Comparison of ENCODE assay signal across 34 cellular contexts in the genomic region with DNA sequence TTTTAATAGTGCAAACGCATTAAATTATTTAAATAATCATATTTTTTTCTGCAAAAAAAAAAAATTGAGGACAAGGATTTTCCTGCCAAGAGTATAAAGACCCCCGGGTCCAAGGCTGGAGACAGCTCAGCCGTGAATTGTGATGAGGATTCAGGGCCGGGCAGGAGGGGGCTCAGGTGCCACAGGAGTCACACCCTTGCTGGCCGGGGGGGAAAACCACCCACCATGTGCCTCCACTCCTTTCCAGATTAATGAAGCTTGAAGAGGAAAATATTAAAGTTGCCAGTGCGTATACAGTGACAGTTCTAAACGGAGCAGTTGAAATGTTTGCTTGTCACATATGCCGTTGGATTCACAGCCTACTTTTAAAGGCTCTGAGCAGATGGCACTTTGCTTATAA. TPM values are rescaled to one million over a fixed set of nuclear protein-coding genes. Genes with fewer than 3 reads are reported as not detected.
"Had no signal": no experiment of that assay in that cellular context is flagged by ENCODE, and none has a peak within 500 bp of the region (broad histone marks: within the 10 kb centered on the region; RNA-seq: fewer than 3 reads in every experiment).

No MANE protein-coding gene starts in this region.

- H3K36me3 ChIP-seq: adrenal gland, esophagus squamous epithelium, gastroesophageal sphincter, heart right ventricle had no signal

- H3K9me3 ChIP-seq: adrenal gland, esophagus squamous epithelium, gastroesophageal sphincter, heart right ventricle had no signal

- H3K4me3 ChIP-seq: adrenal gland, body of pancreas, esophagus squamous epithelium, gastroesophageal sphincter, heart right ventricle had no signal

- H3K27ac ChIP-seq: adrenal gland, body of pancreas, epithelial cell of prostate, esophagus squamous epithelium, gastroesophageal sphincter, heart right ventricle had no signal

- H3K27me3 ChIP-seq: adrenal gland, body of pancreas, esophagus squamous epithelium had no signal

- H3K4me1 ChIP-seq: adrenal gland, body of pancreas, esophagus squamous epithelium, gastroesophageal sphincter, heart right ventricle had no signal

- ATAC-seq: activated CD4-positive, alpha-beta T cell treated with anti-CD3 and anti-CD28 coated beads for 36 hours; activated CD8-positive, alpha-beta memory T cell treated with anti-CD3 and anti-CD28 coated beads, Interleukin-2, amount 10 ng/mL, durations not matched to agents 7 days and 5 days; activated CD8-positive, alpha-beta T cell treated with anti-CD3 and anti-CD28 coated beads, Interleukin-2, amount 10 ng/mL, durations not matched to agents 7 days and 5 days; activated naive CD8-positive, alpha-beta T cell treated with anti-CD3 and anti-CD28 coated beads, Interleukin-2, amount 50 U/mL, for 24 hours; body of pancreas; effector memory CD8-positive, alpha-beta T cell; gastroesophageal sphincter; T-helper 17 cell had no signal

- DNase-seq: activated CD4-positive, alpha-beta memory T cell treated with anti-CD3 and anti-CD28 coated beads for 36 hours; activated CD4-positive, alpha-beta T cell treated with anti-CD3 and anti-CD28 coated beads for 36 hours; activated CD4-positive, alpha-beta T cell treated with anti-CD3 and anti-CD28 coated beads, Interleukin-2, amount 10 ng/mL, durations not matched to agents 24 days and 14 days; activated CD4-positive, CD25-positive, alpha-beta regulatory T cell; activated CD4-positive, CD25-positive, alpha-beta regulatory T cell treated with anti-CD3 and anti-CD28 coated beads, Interleukin-2, amount 50 U/mL, for 72 hours; activated CD8-positive, alpha-beta memory T cell treated with anti-CD3 and anti-CD28 coated beads, Interleukin-2, amount 10 ng/mL, durations not matched to agents 7 days and 5 days; activated CD8-positive, alpha-beta memory T cell treated with anti-CD3 and anti-CD28 coated beads, Interleukin-2, amount 50 U/mL, for 4 hours; activated CD8-positive, alpha-beta T cell treated with anti-CD3 and anti-CD28 coated beads, Interleukin-2, amount 10 ng/mL, durations not matched to agents 7 days and 5 days; activated effector memory CD4-positive, alpha-beta T cell treated with anti-CD3 and anti-CD28 coated beads, Interleukin-2, amount 50 U/mL, for 16 hours; activated naive CD4-positive, alpha-beta T cell treated with anti-CD3 and anti-CD28 coated beads for 36 hours; activated naive CD8-positive, alpha-beta T cell treated with anti-CD3 and anti-CD28 coated beads for 36 hours; activated naive CD8-positive, alpha-beta T cell treated with anti-CD3 and anti-CD28 coated beads, Interleukin-2, amount 50 U/mL, for 24 hours; activated T-cell treated with anti-CD3 and anti-CD28 coated beads, Interleukin-2, amount 50 U/mL, for 1 hour; activated T-cell treated with anti-CD3 and anti-CD28 coated beads, Interleukin-2, amount 50 U/mL, for 48 hours; adrenal gland; amygdala; aorta; body of pancreas; caudate nucleus; cortex of kidney; dermis blood vessel endothelial cell; effector CD4-positive, alpha-beta T cell; effector memory CD8-positive, alpha-beta T cell; esophagus squamous epithelium; foreskin melanocyte; heart right ventricle; T-helper 17 cell; T1000 had no signal

RNA-seq across cellular contexts. Expression of a gene that starts 49.7 kb away (rescaled TPM):
- total RNA-seq: activated CD4-positive, alpha-beta T cell treated with anti-CD3 and anti-CD28 coated beads for 36 hours; activated CD4-positive, alpha-beta T cell treated with anti-CD3 and anti-CD28 coated beads, Interleukin-2, amount 10 ng/mL, durations not matched to agents 24 days and 14 days; activated CD8-positive, alpha-beta memory T cell treated with anti-CD3 and anti-CD28 coated beads for 36 hours; activated CD8-positive, alpha-beta memory T cell treated with anti-CD3 and anti-CD28 coated beads, Interleukin-2, amount 10 ng/mL, durations not matched to agents 7 days and 5 days; activated naive CD8-positive, alpha-beta T cell treated with anti-CD3 and anti-CD28 coated beads for 36 hours; aorta; dermis blood vessel endothelial cell; endothelial cell of umbilical vein; fibroblast of lung; fibroblast of villous mesenchyme had no signal
